Comparison of ENCODE assay signal across 7 cellular contexts in the genomic region with DNA sequence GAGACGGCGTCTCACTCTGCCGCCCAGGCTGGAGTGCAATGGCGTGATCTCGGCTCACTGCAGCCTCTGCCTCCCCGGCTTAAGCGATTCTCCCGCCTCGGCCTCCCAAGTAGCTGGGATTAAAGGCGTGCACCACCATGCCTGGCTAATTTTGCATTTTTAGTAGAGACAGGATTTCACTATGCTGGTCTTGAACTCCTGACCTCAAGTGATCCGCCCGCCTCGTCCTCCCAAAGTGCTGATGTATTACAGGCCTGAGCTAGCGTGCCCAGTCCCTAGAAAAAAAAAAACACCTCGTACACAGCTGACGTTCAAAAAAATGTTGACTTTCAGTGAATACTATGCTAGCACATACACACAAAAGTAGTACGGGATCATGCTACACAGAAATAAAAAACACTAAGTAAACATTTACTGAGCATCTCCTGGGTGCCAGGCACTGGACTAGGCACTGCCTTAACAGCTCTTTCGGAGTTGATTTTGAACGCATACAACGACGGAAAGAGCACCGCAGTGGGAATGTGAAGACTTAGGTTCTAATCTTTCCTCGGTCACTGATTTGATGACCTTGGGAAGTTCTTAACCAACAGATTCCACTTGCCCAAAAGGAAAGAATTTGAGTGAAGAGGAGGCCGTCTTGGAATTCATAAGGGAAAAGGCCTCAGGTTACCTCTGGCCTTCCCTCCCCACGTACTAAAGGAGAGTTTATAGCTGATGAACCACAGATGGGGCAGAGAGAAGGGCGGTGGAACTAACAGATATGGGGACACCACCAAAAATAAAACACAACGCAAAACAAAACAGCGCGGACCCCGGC. TPM values are rescaled to one million over a fixed set of nuclear protein-coding genes. Genes with fewer than 3 reads are reported as not detected.
DNase-seq lines count a peak whose midpoint lies in the region; ATAC-seq and TF ChIP-seq lines count a peak whose summit lies in the region.

No MANE protein-coding gene starts in this region.

- H3K36me3 ChIP-seq in GM23338 (ENCODE audit: insufficient read depth): no peaks in the 10 kb centered on the region
- peaks cover 0 to 18% (median 0%) of the 10 kb centered on the region in 3 donors for H3K36me3 ChIP-seq in Peyer's patch
- peaks cover 4% of the 10 kb centered on the region for H3K36me3 ChIP-seq in effector memory CD4-positive, alpha-beta T cell (ENCODE audit: control insufficient read depth, insufficient read depth, low read length)

- H3K4me3 Mint-ChIP-seq in GM23338: peak overlapping the region; percentile 99
- peak overlapping the region; percentile 87 for H3K4me3 Mint-ChIP-seq in natural killer cell treated with Interleukin-12 subunit alpha and Interleukin-12 subunit beta and Interleukin-15 and Interleukin-18, amount 100 ng/mL, for 72 hours

- peak overlapping the region; percentile 94 for H3K4me3 ChIP-seq in GM23338
- peak overlapping the region; percentile 64 to 94 (median 70) for H3K4me3 ChIP-seq in Peyer's patch
- H3K4me3 ChIP-seq in effector memory CD4-positive, alpha-beta T cell (ENCODE audit: insufficient read depth, low read depth, low read length, poor library complexity, severe bottlenecking): peak overlapping the region; percentile 63

- no peaks in the 10 kb centered on the region; the same call in 2 of the 3 replicates for H3K9me3 Mint-ChIP-seq in GM23338
- H3K9me3 Mint-ChIP-seq in natural killer cell treated with Interleukin-12 subunit alpha and Interleukin-12 subunit beta and Interleukin-15 and Interleukin-18, amount 100 ng/mL, for 72 hours: no peaks in the 10 kb centered on the region

- H3K4me2 ChIP-seq in GM23338: peak overlapping the region; percentile 88

- no peaks in the 10 kb centered on the region for H4K20me1 ChIP-seq in GM23338 (replicated peaks; ENCODE audit: insufficient read depth)

- H3K9me2 ChIP-seq in GM23338 (ENCODE audit: insufficient read depth): no peaks in the 10 kb centered on the region

- peak overlapping the region; percentile 98 for H3K27ac Mint-ChIP-seq in GM23338
- peak overlapping the region; percentile 100 for H3K27ac Mint-ChIP-seq in natural killer cell treated with Interleukin-12 subunit alpha and Interleukin-12 subunit beta and Interleukin-15 and Interleukin-18, amount 100 ng/mL, for 72 hours

- H3K79me2 ChIP-seq in GM23338 (replicated peaks; ENCODE audit: insufficient read depth): peaks cover 10% of the 10 kb centered on the region; the same call in 1 of the 2 replicates

- peak overlapping the region; percentile 98 for H2AFZ ChIP-seq in GM23338

- H3K4me1 ChIP-seq in GM23338 (ENCODE audit: insufficient read depth): no peaks in the 10 kb centered on the region
- H3K4me1 ChIP-seq in Peyer's patch: peaks cover 0 to 4% (median 0%) of the 10 kb centered on the region in 4 donors
- peaks cover 12% of the 10 kb centered on the region for H3K4me1 ChIP-seq in effector memory CD4-positive, alpha-beta T cell (ENCODE audit: control insufficient read depth, insufficient read depth, low read length, poor library complexity, severe bottlenecking)

- peak; percentile 41 for DNase-seq in GM23338 (ENCODE audit: low spot score)
- DNase-seq in Peyer's patch: no peak
- DNase-seq in effector memory CD4-positive, alpha-beta T cell: no peak
- DNase-seq in natural killer cell treated with Interleukin-12 subunit alpha and Interleukin-12 subunit beta and Interleukin-15 and Interleukin-18, amount 100 ng/mL, for 72 hours (ENCODE audit: low spot score): no peak
- no peak for DNase-seq in AML-193 (lab: John Stamatoyannopoulos, UW)
- DNase-seq in ureter (ENCODE audit: low spot score): no peak

- H3K9me3 ChIP-seq in Peyer's patch: no peaks in the 10 kb centered on the region
- no peaks in the 10 kb centered on the region for H3K9me3 ChIP-seq in effector memory CD4-positive, alpha-beta T cell (ENCODE audit: control insufficient read depth, low read length)

- H3F3A ChIP-seq in GM23338 (replicated peaks; ENCODE audit: low read depth): no peaks in the 10 kb centered on the region

- peaks cover 5% of the 10 kb centered on the region; the same call in 2 of the 3 replicates for H3K36me3 Mint-ChIP-seq in GM23338 (ENCODE audit: low read depth)
- H3K36me3 Mint-ChIP-seq in natural killer cell treated with Interleukin-12 subunit alpha and Interleukin-12 subunit beta and Interleukin-15 and Interleukin-18, amount 100 ng/mL, for 72 hours: peaks cover 11% of the 10 kb centered on the region

- TF ChIP-seq POLR2A in Peyer's patch (IDR thresholded peaks at IDR 0.05): no peak

- no peak for TF ChIP-seq CTCF in GM23338 (conservative IDR thresholded peaks at IDR 0.05; ENCODE audit: low read depth in 2 of 2)
- no peak for TF ChIP-seq CTCF in Peyer's patch (IDR thresholded peaks at IDR 0.05)

- ATAC-seq in GM23338 (peak; percentile 2; the same call in 2 of the 3 replicates), GM21515 (IDR thresholded peaks at IDR 0.05; ENCODE audit: unreplicated experiment) (no peak)
- ATAC-seq in natural killer cell treated with Interleukin-12 subunit alpha and Interleukin-12 subunit beta and Interleukin-15 and Interleukin-18, amount 100 ng/mL, for 72 hours: no peak

- H3K27me3 Mint-ChIP-seq in GM23338 (ENCODE audit: insufficient read depth, low read depth, poor library complexity): peaks cover 5% of the 10 kb centered on the region
- no peaks in the 10 kb centered on the region for H3K27me3 Mint-ChIP-seq in natural killer cell treated with Interleukin-12 subunit alpha and Interleukin-12 subunit beta and Interleukin-15 and Interleukin-18, amount 100 ng/mL, for 72 hours

- H3K27me3 ChIP-seq in GM23338 (ENCODE audit: insufficient read depth): no peaks in the 10 kb centered on the region
- no peaks in the 10 kb centered on the region for H3K27me3 ChIP-seq in Peyer's patch
- no peaks in the 10 kb centered on the region for H3K27me3 ChIP-seq in effector memory CD4-positive, alpha-beta T cell (replicated peaks; ENCODE audit: control insufficient read depth, insufficient read depth, low read length, poor library complexity, severe bottlenecking)

- peak overlapping the region; percentile 93; the same call in 1 of the 2 replicates for H3K27ac ChIP-seq in GM23338 (ENCODE audit: low read depth)
- peak overlapping the region; percentile 89 to 100 (median 96) for H3K27ac ChIP-seq in Peyer's patch
- H3K27ac ChIP-seq in effector memory CD4-positive, alpha-beta T cell (ENCODE audit: insufficient read depth, low read length, poor library complexity, severe bottlenecking): peak overlapping the region; percentile 99

- no peaks in the 10 kb centered on the region for H3K4me1 Mint-ChIP-seq in GM23338
- H3K4me1 Mint-ChIP-seq in natural killer cell treated with Interleukin-12 subunit alpha and Interleukin-12 subunit beta and Interleukin-15 and Interleukin-18, amount 100 ng/mL, for 72 hours (ENCODE audit: low read depth in 2 of 2): peaks cover 12 to 21% of the 10 kb centered on the region in 2 donors

TF ChIP-seq in GM23338, 12 proteins besides CTCF, POLR2A, EP300 and RAD21:
- no peak for TF ChIP-seq NANOG (IDR thresholded peaks at IDR 0.05; ENCODE audit: borderline replicate concordance)

RNA-seq across cellular contexts. Expression of gene DNAJC27, which starts 1.1 kb away (rescaled TPM):
- total RNA-seq in GM23338 (2014; rRNA removed; shearing (Covaris generic)): 2.4 and 5.3 TPM in 2 replicates
- 1.9 and 2.6 TPM in 2 replicates for polyA plus RNA-seq in GM23338 (2016; fragmentation: Nextera tagmentation; extraction: Ambion mirVana)
- total RNA-seq in Peyer's patch: 10 to 100 TPM in 1 of 4 donors, 1 to 10 TPM in 3; 2.7 to 12.4 (median 7.8) TPM
- total RNA-seq in natural killer cell treated with Interleukin-12 subunit alpha and Interleukin-12 subunit beta and Interleukin-15 and Interleukin-18, amount 100 ng/mL, for 72 hours: 1 to 10 TPM; 4.9 to 7.4 TPM
- total RNA-seq in ureter: 14.6 TPM

RNA-seq across cellular contexts. Expression of gene ADCY3, which starts 50.7 kb away (rescaled TPM):
- 30.1 and 32.4 TPM in 2 replicates for total RNA-seq in GM23338 (2014; rRNA removed; shearing (Covaris generic))
- polyA plus RNA-seq in GM23338 (2016; fragmentation: Nextera tagmentation; extraction: Ambion mirVana): 9.5 and 9.7 TPM in 2 replicates
- total RNA-seq in Peyer's patch (100 to 1,000 TPM in 1 of 4 donors, 10 to 100 TPM in 3; 23.6 to 195 (median 56.4) TPM), ureter (82.5 TPM)
- 10 to 100 TPM; 23.3 to 71.9 TPM for total RNA-seq in natural killer cell treated with Interleukin-12 subunit alpha and Interleukin-12 subunit beta and Interleukin-15 and Interleukin-18, amount 100 ng/mL, for 72 hours
